Comparison of ENCODE assay signal across 3 cellular contexts in genomic region chr2:30663321-30663720, GRCh38.
TF ChIP-seq lines count a peak whose summit lies in the region.

No MANE protein-coding gene starts in this region.

TF ChIP-seq in A549, 52 proteins besides CTCF, POLR2A, EP300 and RAD21:
- TF ChIP-seq HEYL (CRISPR knock-in tag; IDR thresholded peaks at IDR 0.05): no peak
- TF ChIP-seq ELK1 (IDR thresholded peaks at IDR 0.05; ENCODE audit: low read depth, low read length): no peak
- TF ChIP-seq EHMT2 (IDR thresholded peaks at IDR 0.05; ENCODE audit: low read depth): no peak
- no peak for TF ChIP-seq FOXS1 (CRISPR knock-in tag; IDR thresholded peaks at IDR 0.05)
- no peak for TF ChIP-seq ZFP36 (IDR thresholded peaks at IDR 0.05; ENCODE audit: borderline replicate concordance, partially characterized antibody)
- no peak for TF ChIP-seq CHD2 (IDR thresholded peaks at IDR 0.05; ENCODE audit: low read length, partially characterized antibody)
- no peak for TF ChIP-seq RCOR1 (IDR thresholded peaks at IDR 0.05; ENCODE audit: low read depth, low read length)
- TF ChIP-seq RFX5 (IDR thresholded peaks at IDR 0.05): no peak
- TF ChIP-seq HOXA7 (CRISPR knock-in tag; IDR thresholded peaks at IDR 0.05): no peak
- TF ChIP-seq PBX3 (IDR thresholded peaks at IDR 0.05): no peak
- no peak for TF ChIP-seq FOSB (CRISPR knock-in tag; IDR thresholded peaks at IDR 0.05)
- TF ChIP-seq CBX2 (IDR thresholded peaks at IDR 0.05; ENCODE audit: borderline replicate concordance, low read depth): no peak
- TF ChIP-seq TP53 (CRISPR knock-in tag; IDR thresholded peaks at IDR 0.05): no peak
- TF ChIP-seq KDM5A (IDR thresholded peaks at IDR 0.05): no peak
- no peak for TF ChIP-seq CEBPB (IDR thresholded peaks at IDR 0.05)
- TF ChIP-seq KDM1A (IDR thresholded peaks at IDR 0.05; ENCODE audit: low read depth): no peak
- no peak for TF ChIP-seq MAZ (IDR thresholded peaks at IDR 0.05; ENCODE audit: borderline replicate concordance, low read depth, low read length)

TF ChIP-seq in IMR-90, 13 proteins besides CTCF, POLR2A, EP300 and RAD21:
- no peak for TF ChIP-seq CHD1 (IDR thresholded peaks at IDR 0.05; ENCODE audit: low read depth, low read length)
- TF ChIP-seq SMC3 (IDR thresholded peaks at IDR 0.05; ENCODE audit: low read depth, low read length): no peak
- no peak for TF ChIP-seq BHLHE40 (IDR thresholded peaks at IDR 0.05; ENCODE audit: low read depth, low read length)
- no peak for TF ChIP-seq MAZ (IDR thresholded peaks at IDR 0.05; ENCODE audit: borderline replicate concordance, low read depth, low read length)
- no peak for TF ChIP-seq MXI1 (IDR thresholded peaks at IDR 0.05; ENCODE audit: borderline replicate concordance, low read depth, low read length)
- TF ChIP-seq FOS (IDR thresholded peaks at IDR 0.05; ENCODE audit: low read depth, low read length): no peak
- TF ChIP-seq CEBPB (IDR thresholded peaks at IDR 0.05; ENCODE audit: low read depth, low read length): no peak
- no peak for TF ChIP-seq NFE2L2 (IDR thresholded peaks at IDR 0.05; ENCODE audit: low read depth, low read length)
- TF ChIP-seq ELK1 (IDR thresholded peaks at IDR 0.05; ENCODE audit: borderline replicate concordance, low read depth, low read length): no peak
- no peak for TF ChIP-seq MAFK (IDR thresholded peaks at IDR 0.05; ENCODE audit: low read depth, low read length)
- no peak for TF ChIP-seq USF2 (IDR thresholded peaks at IDR 0.05; ENCODE audit: low read depth, low read length)
- no peak for TF ChIP-seq RCOR1 (IDR thresholded peaks at IDR 0.05; ENCODE audit: insufficient replicate concordance, low read length)
- TF ChIP-seq RFX5 (IDR thresholded peaks at IDR 0.05; ENCODE audit: low read depth, low read length): no peak

TF ChIP-seq in WTC11, 78 proteins besides CTCF, POLR2A, EP300 and RAD21:
- TF ChIP-seq ZBTB43 (CRISPR knock-in tag; IDR thresholded peaks at IDR 0.05): no peak
- no peak for TF ChIP-seq E2F5 (CRISPR knock-in tag; IDR thresholded peaks at IDR 0.05)
- no peak for TF ChIP-seq ATF6 (CRISPR knock-in tag; IDR thresholded peaks at IDR 0.05)
- TF ChIP-seq PREB (CRISPR knock-in tag; IDR thresholded peaks at IDR 0.05; ENCODE audit: borderline replicate concordance): no peak
- no peak for TF ChIP-seq ETV6 (CRISPR knock-in tag; IDR thresholded peaks at IDR 0.05)
- no peak for TF ChIP-seq NFYB (CRISPR knock-in tag; conservative IDR thresholded peaks at IDR 0.05; ENCODE audit: low read depth)
- no peak for TF ChIP-seq ZBTB21 (CRISPR knock-in tag; IDR thresholded peaks at IDR 0.05; ENCODE audit: borderline replicate concordance)
- no peak for TF ChIP-seq EMX1 (CRISPR knock-in tag; IDR thresholded peaks at IDR 0.05)
- no peak for TF ChIP-seq MAX (CRISPR knock-in tag; IDR thresholded peaks at IDR 0.05)
- no peak for TF ChIP-seq USF2 (CRISPR knock-in tag; IDR thresholded peaks at IDR 0.05)
- TF ChIP-seq ZNF219 (CRISPR knock-in tag; IDR thresholded peaks at IDR 0.05; ENCODE audit: borderline replicate concordance): no peak
- TF ChIP-seq ZNF671 (CRISPR knock-in tag; IDR thresholded peaks at IDR 0.05): no peak
- TF ChIP-seq MXD4 (CRISPR knock-in tag; IDR thresholded peaks at IDR 0.05; ENCODE audit: borderline replicate concordance): no peak
